Comparison of ENCODE assay signal across 37 cellular contexts in genomic region chr2:236621786-236622185, GRCh38.
"Had no signal": no experiment of that assay in that cellular context is flagged by ENCODE, and none has a peak within 500 bp of the region (broad histone marks: within the 10 kb centered on the region; RNA-seq: fewer than 3 reads in every experiment).

No MANE protein-coding gene starts in this region.

- H3K9me3 Mint-ChIP-seq: activated CD4-positive, alpha-beta memory T cell treated with anti-CD3 and anti-CD28 coated beads, Interleukin-2, amount 10 ng/mL, durations not matched to agents 7 days and 5 days; activated naive CD4-positive, alpha-beta T cell treated with anti-CD3 and anti-CD28 coated beads, Interleukin-2, amount 10 ng/mL, durations not matched to agents 7 days and 5 days had no signal

- H3K36me3 ChIP-seq: ascending aorta, MG63, Peyer's patch had no signal

- ATAC-seq: activated CD8-positive, alpha-beta memory T cell treated with anti-CD3 and anti-CD28 coated beads, Interleukin-2, amount 10 ng/mL, durations not matched to agents 7 days and 5 days; PC-3; Right ventricle myocardium inferior had no signal

- H3K27ac ChIP-seq: ascending aorta, Peyer's patch, RWPE1, VCaP had no signal

- H3K4me3 ChIP-seq: ascending aorta, MG63, Peyer's patch had no signal

- H3K27me3 ChIP-seq: ascending aorta, MG63, Peyer's patch had no signal

- DNase-seq: activated CD4-positive, alpha-beta memory T cell treated with anti-CD3 and anti-CD28 coated beads, Interleukin-2, amount 10 ng/mL, durations not matched to agents 7 days and 5 days; activated CD4-positive, alpha-beta T cell treated with anti-CD3 and anti-CD28 coated beads for 1 hour; activated CD4-positive, alpha-beta T cell treated with anti-CD3 and anti-CD28 coated beads for 48 hours; activated CD4-positive, CD25-positive, alpha-beta regulatory T cell; activated CD8-positive, alpha-beta memory T cell treated with anti-CD3 and anti-CD28 coated beads for 24 hours; activated CD8-positive, alpha-beta memory T cell treated with anti-CD3 and anti-CD28 coated beads, Interleukin-2, amount 10 ng/mL, durations not matched to agents 7 days and 5 days; activated CD8-positive, alpha-beta memory T cell treated with anti-CD3 and anti-CD28 coated beads, Interleukin-2, amount 50 U/mL, for 48 hours; activated effector memory CD4-positive, alpha-beta T cell treated with Interleukin-2 at 50 U/mL for 16 hours; activated naive CD4-positive, alpha-beta T cell treated with anti-CD3 and anti-CD28 coated beads, Interleukin-2, amount 10 ng/mL, durations not matched to agents 7 days and 5 days; activated T-cell treated with anti-CD3 and anti-CD28 coated beads, Interleukin-2, amount 50 U/mL, for 48 hours; amygdala; Kasumi-1; KG1; MG63; MV-4-11; NCI-H1092; NCI-H1436 treated with DMSO at 0.1 percent for 48 hours; NCI-H1694 treated with DMSO at 0.1 percent for 48 hours; NCI-H2029; NCI-H2107; NCI-H2171; NCI-H510A; NCI-H526; NCI-H748 treated with DMSO at 0.1 percent for 48 hours; NK-92 treated with Interleukin-12 subunit alpha and Interleukin-12 subunit beta, amount 100 ng/mL, for 24 hours; PC-3; SIG-M5; SW 1271; T-helper 1 cell; T-helper 2 cell; T-helper 9 cell had no signal

- H3K4me3 Mint-ChIP-seq: activated CD4-positive, alpha-beta memory T cell treated with anti-CD3 and anti-CD28 coated beads, Interleukin-2, amount 10 ng/mL, durations not matched to agents 7 days and 5 days; activated CD8-positive, alpha-beta memory T cell treated with anti-CD3 and anti-CD28 coated beads, Interleukin-2, amount 10 ng/mL, durations not matched to agents 7 days and 5 days; activated naive CD4-positive, alpha-beta T cell treated with anti-CD3 and anti-CD28 coated beads, Interleukin-2, amount 10 ng/mL, durations not matched to agents 7 days and 5 days; activated naive CD8-positive, alpha-beta T cell had no signal

- H3K4me1 ChIP-seq: ascending aorta, Peyer's patch had no signal

- H3K27me3 Mint-ChIP-seq: activated naive CD8-positive, alpha-beta T cell had no signal

- H3K9me3 ChIP-seq: ascending aorta, MG63, Peyer's patch had no signal

- H3K27ac Mint-ChIP-seq: activated CD4-positive, alpha-beta memory T cell treated with anti-CD3 and anti-CD28 coated beads, Interleukin-2, amount 10 ng/mL, durations not matched to agents 7 days and 5 days; activated CD8-positive, alpha-beta memory T cell treated with anti-CD3 and anti-CD28 coated beads, Interleukin-2, amount 10 ng/mL, durations not matched to agents 7 days and 5 days; activated naive CD8-positive, alpha-beta T cell had no signal

- H3K36me3 Mint-ChIP-seq: activated CD8-positive, alpha-beta memory T cell treated with anti-CD3 and anti-CD28 coated beads, Interleukin-2, amount 10 ng/mL, durations not matched to agents 7 days and 5 days; activated naive CD4-positive, alpha-beta T cell treated with anti-CD3 and anti-CD28 coated beads, Interleukin-2, amount 10 ng/mL, durations not matched to agents 7 days and 5 days; activated naive CD8-positive, alpha-beta T cell had no signal
